ENCODE assay signal across 11 cellular contexts in the genomic region with DNA sequence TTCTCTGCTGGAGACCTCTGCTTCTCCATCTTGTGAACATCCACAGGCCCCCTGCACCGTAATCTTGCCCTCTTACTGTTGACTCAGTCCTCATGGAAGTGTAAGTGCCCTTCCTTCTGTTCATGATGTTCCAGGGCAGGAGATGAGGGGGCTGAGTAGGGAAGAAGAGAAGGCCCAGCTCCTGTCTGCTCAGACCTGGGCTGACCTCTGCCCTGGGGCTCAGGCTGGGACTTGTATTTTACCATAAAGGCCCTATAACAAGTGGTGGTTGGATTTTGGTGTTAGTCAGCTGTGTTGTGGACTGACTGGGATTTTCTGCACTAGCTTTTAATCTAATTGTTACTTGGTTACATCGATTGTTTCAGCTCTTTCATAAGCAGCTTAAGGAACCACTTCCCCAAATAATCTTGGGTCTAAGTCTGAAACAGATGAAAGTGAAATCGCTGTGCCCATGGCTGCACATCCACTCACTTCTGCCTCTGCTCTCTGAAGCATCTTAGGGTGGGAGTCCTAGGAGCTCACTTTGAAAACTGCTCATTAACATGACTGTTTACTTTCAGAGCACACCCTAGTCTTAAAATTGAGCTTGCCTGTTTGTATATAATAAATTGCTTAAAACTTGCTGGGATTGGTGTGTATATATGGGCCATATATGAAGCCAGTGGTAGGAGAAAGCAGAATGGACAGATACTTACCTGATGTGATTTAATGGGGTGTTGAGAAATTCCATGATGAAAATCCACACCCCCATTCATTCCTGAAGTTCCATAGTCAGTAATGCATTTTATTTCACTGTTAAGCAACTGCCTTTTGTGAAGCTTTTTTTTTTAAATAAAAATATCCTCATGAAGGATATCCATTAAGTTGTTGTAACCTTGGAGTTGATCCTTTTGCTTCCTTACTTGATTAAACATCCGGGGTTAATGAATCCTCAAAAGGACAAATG. TPM values are rescaled to one million over a fixed set of nuclear protein-coding genes. Genes with fewer than 3 reads are reported as not detected.
DNase-seq lines count a peak whose midpoint lies in the region; ATAC-seq and FAIRE-seq lines count a peak whose summit lies in the region.
"Had no signal": no experiment of that assay in that cellular context is flagged by ENCODE, and none has a peak within 500 bp of the region (broad histone marks: within the 10 kb centered on the region; RNA-seq: fewer than 3 reads in every experiment).

No MANE protein-coding gene starts in this region.

- H3K9me3 Mint-ChIP-seq in activated CD4-positive, alpha-beta T cell treated with anti-CD3 and anti-CD28 coated beads, Interleukin-2, amount 10 ng/mL, durations not matched to agents 24 days and 14 days: no peaks in the 10 kb centered on the region

- H3K4me1 Mint-ChIP-seq in activated CD4-positive, alpha-beta T cell treated with anti-CD3 and anti-CD28 coated beads, Interleukin-2, amount 10 ng/mL, durations not matched to agents 24 days and 14 days: no peaks in the 10 kb centered on the region

- no peak for FAIRE-seq in urothelium cell line (lab: Jason Lieb, UNC)

- DNase-seq in germinal center (ENCODE audit: low spot score) (peak; percentile 8), urothelium cell line (ENCODE audit: low spot score) (no peak), HUDEP-2 (lab: John Stamatoyannopoulos, UW; ENCODE audit: unreplicated experiment in 76 of 76) (no peak), RPMI8226 (no peak)
- no peak for DNase-seq in activated CD4-positive, alpha-beta T cell treated with anti-CD3 and anti-CD28 coated beads, Interleukin-2, amount 10 ng/mL, durations not matched to agents 24 days and 14 days
- DNase-seq: left colon had no signal

- H3K4me3 Mint-ChIP-seq in activated CD4-positive, alpha-beta T cell treated with anti-CD3 and anti-CD28 coated beads, Interleukin-2, amount 10 ng/mL, durations not matched to agents 24 days and 14 days: no peak overlapping the region
- H3K4me3 Mint-ChIP-seq: activated naive CD8-positive, alpha-beta T cell had no signal

- H3K36me3 Mint-ChIP-seq in activated CD4-positive, alpha-beta T cell treated with anti-CD3 and anti-CD28 coated beads, Interleukin-2, amount 10 ng/mL, durations not matched to agents 24 days and 14 days (ENCODE audit: low read depth): no peaks in the 10 kb centered on the region

- no peak overlapping the region for H3K27ac Mint-ChIP-seq in activated CD4-positive, alpha-beta T cell treated with anti-CD3 and anti-CD28 coated beads, Interleukin-2, amount 10 ng/mL, durations not matched to agents 24 days and 14 days
- H3K27ac Mint-ChIP-seq: activated naive CD8-positive, alpha-beta T cell had no signal

- ATAC-seq in GM18858 (IDR thresholded peaks at IDR 0.05; ENCODE audit: unreplicated experiment): peak; percentile 89
- ATAC-seq in GM21825 (IDR thresholded peaks at IDR 0.05; ENCODE audit: unreplicated experiment): peak; percentile 92
- ATAC-seq in HG03442 (IDR thresholded peaks at IDR 0.05; ENCODE audit: unreplicated experiment): peak; percentile 79
- ATAC-seq: left colon had no signal

- no peaks in the 10 kb centered on the region for H3K27me3 Mint-ChIP-seq in activated CD4-positive, alpha-beta T cell treated with anti-CD3 and anti-CD28 coated beads, Interleukin-2, amount 10 ng/mL, durations not matched to agents 24 days and 14 days
- H3K27me3 Mint-ChIP-seq: activated naive CD8-positive, alpha-beta T cell had no signal

- intact Hi-C loops in activated CD4-positive, alpha-beta T cell treated with anti-CD3 and anti-CD28 coated beads, Interleukin-2, amount 10 ng/mL, durations not matched to agents 24 days and 14 days (cut with micrococcal nuclease): no loop called here

RNA-seq across cellular contexts. Expression of a gene that starts 17.7 kb away (rescaled TPM):
- not detected in 2 replicates for total RNA-seq in activated CD4-positive, alpha-beta T cell treated with anti-CD3 and anti-CD28 coated beads, Interleukin-2, amount 10 ng/mL, durations not matched to agents 24 days and 14 days
- total RNA-seq: epithelial cell of proximal tubule, left colon had no signal

RNA-seq across cellular contexts. Expression of a gene that starts 42.3 kb away (rescaled TPM):
- 29.5 and 31.9 TPM in 2 replicates for total RNA-seq in activated CD4-positive, alpha-beta T cell treated with anti-CD3 and anti-CD28 coated beads, Interleukin-2, amount 10 ng/mL, durations not matched to agents 24 days and 14 days

RNA-seq across cellular contexts. Expression of a gene that starts 50.5 kb away (rescaled TPM):
- total RNA-seq in activated CD4-positive, alpha-beta T cell treated with anti-CD3 and anti-CD28 coated beads, Interleukin-2, amount 10 ng/mL, durations not matched to agents 24 days and 14 days: 44.0 and 51.6 TPM in 2 replicates
